Comparison of ENCODE assay signal across 1 cellular context in genomic region chr4:123599061-123599919, GRCh38.
A peak's percentile ranks its signal among the peaks of the same experiment; 100 is the strongest.
TF ChIP-seq lines count a peak whose summit lies in the region.

No MANE protein-coding gene starts in this region.

TF ChIP-seq in HepG2, 621 proteins besides CTCF, POLR2A, EP300 and RAD21 (continued from another document and continues in another):
- TF ChIP-seq ZNF83 (CRISPR knock-in tag; IDR thresholded peaks at IDR 0.05; ENCODE audit: borderline replicate concordance) (no peak), NBN (conservative IDR thresholded peaks at IDR 0.05) (no peak), MXD1 (CRISPR knock-in tag; IDR thresholded peaks at IDR 0.05) (no peak), TARDBP (CRISPR knock-in tag; IDR thresholded peaks at IDR 0.05) (peak; percentile 63; the same call in 1 of the 2 replicates), REL (CRISPR knock-in tag; conservative IDR thresholded peaks at IDR 0.05) (no peak), ZNF720 (CRISPR knock-in tag; IDR thresholded peaks at IDR 0.05) (no peak), EZH2 (conservative IDR thresholded peaks at IDR 0.05; ENCODE audit: low read depth, low read length) (no peak), FOXP1 (IDR thresholded peaks at IDR 0.05) (no peak), FOXP1 (CRISPR knock-in tag; IDR thresholded peaks at IDR 0.05) (peak; percentile 79), BRD4 (CRISPR knock-in tag; IDR thresholded peaks at IDR 0.05) (no peak), ZNF446 (CRISPR knock-in tag; IDR thresholded peaks at IDR 0.05) (no peak), KDM5B (CRISPR knock-in tag; IDR thresholded peaks at IDR 0.05; ENCODE audit: borderline replicate concordance) (no peak), ZNF460 (CRISPR knock-in tag; IDR thresholded peaks at IDR 0.05; ENCODE audit: borderline replicate concordance) (no peak), ARID2 (CRISPR knock-in tag; IDR thresholded peaks at IDR 0.05; ENCODE audit: borderline replicate concordance) (no peak), TFAP4 (IDR thresholded peaks at IDR 0.05; ENCODE audit: borderline replicate concordance, low read depth) (peak; percentile 24; the same call in 1 of the 2 replicates), HDAC2 (CRISPR knock-in tag; IDR thresholded peaks at IDR 0.05) (peak; percentile 86; the same call in 1 of the 2 replicates), ZNF431 (CRISPR knock-in tag; IDR thresholded peaks at IDR 0.05; ENCODE audit: borderline replicate concordance, low read depth) (no peak; the same call in 1 of the 2 replicates), ZNF367 (CRISPR knock-in tag; IDR thresholded peaks at IDR 0.05; ENCODE audit: borderline replicate concordance) (no peak), ZNF33A (CRISPR knock-in tag; IDR thresholded peaks at IDR 0.05; ENCODE audit: borderline replicate concordance) (no peak), MEIS1 (CRISPR knock-in tag; IDR thresholded peaks at IDR 0.05; ENCODE audit: borderline replicate concordance) (no peak), HMGXB4 (CRISPR knock-in tag; IDR thresholded peaks at IDR 0.05; ENCODE audit: borderline replicate concordance in 1 of 2, low read depth in 1 of 2) (no peak; a peak in 1 of 4 replicates), ZNF510 (CRISPR knock-in tag; IDR thresholded peaks at IDR 0.05; ENCODE audit: low read depth) (no peak), ESRRA (CRISPR knock-in tag; IDR thresholded peaks at IDR 0.05; ENCODE audit: low read depth) (0 out of 2 replicates have a peak, but pooled peaks have one; percentile 34), AGO2 (optimal IDR thresholded peaks at IDR 0.05; ENCODE audit: low read depth, low read length) (no peak), KDM3A (CRISPR knock-in tag; IDR thresholded peaks at IDR 0.05; ENCODE audit: low read depth) (no peak; the same call in 1 of the 2 replicates), TBP (CRISPR knock-in tag; IDR thresholded peaks at IDR 0.05) (no peak), LBX2 (CRISPR knock-in tag; IDR thresholded peaks at IDR 0.05; ENCODE audit: borderline replicate concordance) (no peak), ISL2 (CRISPR knock-in tag; IDR thresholded peaks at IDR 0.05) (peak; percentile 90), MEF2D (CRISPR knock-in tag; IDR thresholded peaks at IDR 0.05) (no peak), ZNF383 (CRISPR knock-in tag; IDR thresholded peaks at IDR 0.05; ENCODE audit: borderline replicate concordance) (no peak), SIX1 (CRISPR knock-in tag; IDR thresholded peaks at IDR 0.05; ENCODE audit: borderline replicate concordance) (peak; percentile 87; the same call in 1 of the 2 replicates), KAT7 (CRISPR knock-in tag; IDR thresholded peaks at IDR 0.05; ENCODE audit: borderline replicate concordance) (no peak), ZSCAN30 (CRISPR knock-in tag; IDR thresholded peaks at IDR 0.05) (no peak)
- TF ChIP-seq, protein P1, sequence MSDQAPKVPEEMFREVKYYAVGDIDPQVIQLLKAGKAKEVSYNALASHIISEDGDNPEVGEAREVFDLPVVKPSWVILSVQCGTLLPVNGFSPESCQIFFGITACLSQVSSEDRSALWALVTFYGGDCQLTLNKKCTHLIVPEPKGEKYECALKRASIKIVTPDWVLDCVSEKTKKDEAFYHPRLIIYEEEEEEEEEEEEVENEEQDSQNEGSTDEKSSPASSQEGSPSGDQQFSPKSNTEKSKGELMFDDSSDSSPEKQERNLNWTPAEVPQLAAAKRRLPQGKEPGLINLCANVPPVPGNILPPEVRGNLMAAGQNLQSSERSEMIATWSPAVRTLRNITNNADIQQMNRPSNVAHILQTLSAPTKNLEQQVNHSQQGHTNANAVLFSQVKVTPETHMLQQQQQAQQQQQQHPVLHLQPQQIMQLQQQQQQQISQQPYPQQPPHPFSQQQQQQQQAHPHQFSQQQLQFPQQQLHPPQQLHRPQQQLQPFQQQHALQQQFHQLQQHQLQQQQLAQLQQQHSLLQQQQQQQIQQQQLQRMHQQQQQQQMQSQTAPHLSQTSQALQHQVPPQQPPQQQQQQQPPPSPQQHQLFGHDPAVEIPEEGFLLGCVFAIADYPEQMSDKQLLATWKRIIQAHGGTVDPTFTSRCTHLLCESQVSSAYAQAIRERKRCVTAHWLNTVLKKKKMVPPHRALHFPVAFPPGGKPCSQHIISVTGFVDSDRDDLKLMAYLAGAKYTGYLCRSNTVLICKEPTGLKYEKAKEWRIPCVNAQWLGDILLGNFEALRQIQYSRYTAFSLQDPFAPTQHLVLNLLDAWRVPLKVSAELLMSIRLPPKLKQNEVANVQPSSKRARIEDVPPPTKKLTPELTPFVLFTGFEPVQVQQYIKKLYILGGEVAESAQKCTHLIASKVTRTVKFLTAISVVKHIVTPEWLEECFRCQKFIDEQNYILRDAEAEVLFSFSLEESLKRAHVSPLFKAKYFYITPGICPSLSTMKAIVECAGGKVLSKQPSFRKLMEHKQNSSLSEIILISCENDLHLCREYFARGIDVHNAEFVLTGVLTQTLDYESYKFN (CRISPR knock-in tag; conservative IDR thresholded peaks at IDR 0.05): peak; percentile 70
- TF ChIP-seq, protein P2, sequence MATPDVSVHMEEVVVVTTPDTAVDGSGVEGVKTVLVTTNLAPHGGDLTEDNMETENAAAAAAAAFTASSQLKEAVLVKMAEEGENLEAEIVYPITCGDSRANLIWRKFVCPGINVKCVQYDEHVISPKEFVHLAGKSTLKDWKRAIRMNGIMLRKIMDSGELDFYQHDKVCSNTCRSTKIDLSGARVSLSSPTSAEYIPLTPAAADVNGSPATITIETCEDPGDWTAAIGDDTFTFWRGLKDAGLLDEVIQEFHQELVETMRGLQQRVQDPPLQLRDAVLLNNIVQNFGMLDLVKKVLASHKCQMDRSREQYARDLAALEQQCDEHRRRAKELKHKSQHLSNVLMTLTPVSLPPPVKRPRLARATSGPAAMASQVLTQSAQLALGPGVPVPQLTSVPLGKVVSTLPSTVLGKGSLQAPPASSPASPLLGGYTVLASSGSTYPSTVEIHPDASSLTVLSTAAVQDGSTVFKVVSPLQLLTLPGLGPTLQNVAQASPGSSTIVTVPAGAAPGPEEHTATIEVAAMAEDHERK (CRISPR knock-in tag; IDR thresholded peaks at IDR 0.05; ENCODE audit: low read depth): no peak
- TF ChIP-seq, protein P3, sequence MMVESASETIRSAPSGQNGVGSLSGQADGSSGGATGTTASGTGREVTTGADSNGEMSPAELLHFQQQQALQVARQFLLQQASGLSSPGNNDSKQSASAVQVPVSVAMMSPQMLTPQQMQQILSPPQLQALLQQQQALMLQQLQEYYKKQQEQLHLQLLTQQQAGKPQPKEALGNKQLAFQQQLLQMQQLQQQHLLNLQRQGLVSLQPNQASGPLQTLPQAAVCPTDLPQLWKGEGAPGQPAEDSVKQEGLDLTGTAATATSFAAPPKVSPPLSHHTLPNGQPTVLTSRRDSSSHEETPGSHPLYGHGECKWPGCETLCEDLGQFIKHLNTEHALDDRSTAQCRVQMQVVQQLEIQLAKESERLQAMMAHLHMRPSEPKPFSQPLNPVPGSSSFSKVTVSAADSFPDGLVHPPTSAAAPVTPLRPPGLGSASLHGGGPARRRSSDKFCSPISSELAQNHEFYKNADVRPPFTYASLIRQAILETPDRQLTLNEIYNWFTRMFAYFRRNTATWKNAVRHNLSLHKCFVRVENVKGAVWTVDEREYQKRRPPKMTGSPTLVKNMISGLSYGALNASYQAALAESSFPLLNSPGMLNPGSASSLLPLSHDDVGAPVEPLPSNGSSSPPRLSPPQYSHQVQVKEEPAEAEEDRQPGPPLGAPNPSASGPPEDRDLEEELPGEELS (CRISPR knock-in tag; IDR thresholded peaks at IDR 0.05): peak; percentile 82
- TF ChIP-seq, protein P4, sequence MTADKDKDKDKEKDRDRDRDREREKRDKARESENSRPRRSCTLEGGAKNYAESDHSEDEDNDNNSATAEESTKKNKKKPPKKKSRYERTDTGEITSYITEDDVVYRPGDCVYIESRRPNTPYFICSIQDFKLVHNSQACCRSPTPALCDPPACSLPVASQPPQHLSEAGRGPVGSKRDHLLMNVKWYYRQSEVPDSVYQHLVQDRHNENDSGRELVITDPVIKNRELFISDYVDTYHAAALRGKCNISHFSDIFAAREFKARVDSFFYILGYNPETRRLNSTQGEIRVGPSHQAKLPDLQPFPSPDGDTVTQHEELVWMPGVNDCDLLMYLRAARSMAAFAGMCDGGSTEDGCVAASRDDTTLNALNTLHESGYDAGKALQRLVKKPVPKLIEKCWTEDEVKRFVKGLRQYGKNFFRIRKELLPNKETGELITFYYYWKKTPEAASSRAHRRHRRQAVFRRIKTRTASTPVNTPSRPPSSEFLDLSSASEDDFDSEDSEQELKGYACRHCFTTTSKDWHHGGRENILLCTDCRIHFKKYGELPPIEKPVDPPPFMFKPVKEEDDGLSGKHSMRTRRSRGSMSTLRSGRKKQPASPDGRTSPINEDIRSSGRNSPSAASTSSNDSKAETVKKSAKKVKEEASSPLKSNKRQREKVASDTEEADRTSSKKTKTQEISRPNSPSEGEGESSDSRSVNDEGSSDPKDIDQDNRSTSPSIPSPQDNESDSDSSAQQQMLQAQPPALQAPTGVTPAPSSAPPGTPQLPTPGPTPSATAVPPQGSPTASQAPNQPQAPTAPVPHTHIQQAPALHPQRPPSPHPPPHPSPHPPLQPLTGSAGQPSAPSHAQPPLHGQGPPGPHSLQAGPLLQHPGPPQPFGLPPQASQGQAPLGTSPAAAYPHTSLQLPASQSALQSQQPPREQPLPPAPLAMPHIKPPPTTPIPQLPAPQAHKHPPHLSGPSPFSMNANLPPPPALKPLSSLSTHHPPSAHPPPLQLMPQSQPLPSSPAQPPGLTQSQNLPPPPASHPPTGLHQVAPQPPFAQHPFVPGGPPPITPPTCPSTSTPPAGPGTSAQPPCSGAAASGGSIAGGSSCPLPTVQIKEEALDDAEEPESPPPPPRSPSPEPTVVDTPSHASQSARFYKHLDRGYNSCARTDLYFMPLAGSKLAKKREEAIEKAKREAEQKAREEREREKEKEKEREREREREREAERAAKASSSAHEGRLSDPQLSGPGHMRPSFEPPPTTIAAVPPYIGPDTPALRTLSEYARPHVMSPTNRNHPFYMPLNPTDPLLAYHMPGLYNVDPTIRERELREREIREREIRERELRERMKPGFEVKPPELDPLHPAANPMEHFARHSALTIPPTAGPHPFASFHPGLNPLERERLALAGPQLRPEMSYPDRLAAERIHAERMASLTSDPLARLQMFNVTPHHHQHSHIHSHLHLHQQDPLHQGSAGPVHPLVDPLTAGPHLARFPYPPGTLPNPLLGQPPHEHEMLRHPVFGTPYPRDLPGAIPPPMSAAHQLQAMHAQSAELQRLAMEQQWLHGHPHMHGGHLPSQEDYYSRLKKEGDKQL (CRISPR knock-in tag; IDR thresholded peaks at IDR 0.05; ENCODE audit: low read depth): peak; percentile 70
- TF ChIP-seq, protein P5, sequence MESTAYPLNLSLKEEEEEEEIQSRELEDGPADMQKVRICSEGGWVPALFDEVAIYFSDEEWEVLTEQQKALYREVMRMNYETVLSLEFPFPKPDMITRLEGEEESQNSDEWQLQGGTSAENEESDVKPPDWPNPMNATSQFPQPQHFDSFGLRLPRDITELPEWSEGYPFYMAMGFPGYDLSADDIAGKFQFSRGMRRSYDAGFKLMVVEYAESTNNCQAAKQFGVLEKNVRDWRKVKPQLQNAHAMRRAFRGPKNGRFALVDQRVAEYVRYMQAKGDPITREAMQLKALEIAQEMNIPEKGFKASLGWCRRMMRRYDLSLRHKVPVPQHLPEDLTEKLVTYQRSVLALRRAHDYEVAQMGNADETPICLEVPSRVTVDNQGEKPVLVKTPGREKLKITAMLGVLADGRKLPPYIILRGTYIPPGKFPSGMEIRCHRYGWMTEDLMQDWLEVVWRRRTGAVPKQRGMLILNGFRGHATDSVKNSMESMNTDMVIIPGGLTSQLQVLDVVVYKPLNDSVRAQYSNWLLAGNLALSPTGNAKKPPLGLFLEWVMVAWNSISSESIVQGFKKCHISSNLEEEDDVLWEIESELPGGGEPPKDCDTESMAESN (CRISPR knock-in tag; conservative IDR thresholded peaks at IDR 0.05): no peak
- TF ChIP-seq, protein P6, sequence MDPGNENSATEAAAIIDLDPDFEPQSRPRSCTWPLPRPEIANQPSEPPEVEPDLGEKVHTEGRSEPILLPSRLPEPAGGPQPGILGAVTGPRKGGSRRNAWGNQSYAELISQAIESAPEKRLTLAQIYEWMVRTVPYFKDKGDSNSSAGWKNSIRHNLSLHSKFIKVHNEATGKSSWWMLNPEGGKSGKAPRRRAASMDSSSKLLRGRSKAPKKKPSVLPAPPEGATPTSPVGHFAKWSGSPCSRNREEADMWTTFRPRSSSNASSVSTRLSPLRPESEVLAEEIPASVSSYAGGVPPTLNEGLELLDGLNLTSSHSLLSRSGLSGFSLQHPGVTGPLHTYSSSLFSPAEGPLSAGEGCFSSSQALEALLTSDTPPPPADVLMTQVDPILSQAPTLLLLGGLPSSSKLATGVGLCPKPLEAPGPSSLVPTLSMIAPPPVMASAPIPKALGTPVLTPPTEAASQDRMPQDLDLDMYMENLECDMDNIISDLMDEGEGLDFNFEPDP (CRISPR knock-in tag; conservative IDR thresholded peaks at IDR 0.05): no peak
